Comparison of ENCODE assay signal across 8 cellular contexts in genomic region chr15:69463182-69463756, GRCh38. TPM values are rescaled to one million over a fixed set of nuclear protein-coding genes. Genes with fewer than 3 reads are reported as not detected.
DNase-seq lines count a peak whose midpoint lies in the region; ATAC-seq and TF ChIP-seq lines count a peak whose summit lies in the region.

No MANE protein-coding gene starts in this region.

- TF ChIP-seq RAD21 in neural cell (conservative IDR thresholded peaks at IDR 0.05) = no peak

- no peak for DNase-seq in CD14-positive monocyte (ENCODE audit: low spot score)
- peak; percentile 79 for DNase-seq in NCI-H82 (lab: John Stamatoyannopoulos, UW)
- DNase-seq in effector memory CD4-positive, alpha-beta T cell = no peak
- DNase-seq in H4 (ENCODE audit: low spot score) = no peak
- DNase-seq in GDM1 (lab: John Stamatoyannopoulos, UW) = no peak
- no peak for DNase-seq in GM13977 (ENCODE audit: low spot score)

- peaks cover 21% of the 10 kb centered on the region for H3K4me1 ChIP-seq in effector memory CD4-positive, alpha-beta T cell (ENCODE audit: control insufficient read depth, insufficient read depth, low read length, poor library complexity, severe bottlenecking)

- peak overlapping the region; percentile 59 for H3K9ac ChIP-seq in neural cell (ENCODE audit: low read length)

- in situ Hi-C loops in GM13977 (cut with MboI; ENCODE audit: low pct_unique_long_range_greater_than_20kb, low sequenced_read_pairs, unreplicated experiment) = no loop called here

- no peak for TF ChIP-seq EP300 in neural cell (conservative IDR thresholded peaks at IDR 0.05; ENCODE audit: poor library complexity, severe bottlenecking)

- H3F3A ChIP-seq in neural cell (ENCODE audit: insufficient read depth, low read length, poor library complexity, severe bottlenecking) = no peaks in the 10 kb centered on the region

- no peak overlapping the region for H3K4me2 ChIP-seq in neural cell (ENCODE audit: low read length)

- no peaks in the 10 kb centered on the region for H3K36me3 ChIP-seq in effector memory CD4-positive, alpha-beta T cell (ENCODE audit: control insufficient read depth, insufficient read depth, low read length)
- H3K36me3 ChIP-seq in neural cell (ENCODE audit: insufficient read depth, low read length) = no peaks in the 10 kb centered on the region

- intact Hi-C loops in CD14-positive monocyte (cut with micrococcal nuclease) = loop anchor here in 1 of 2 donors (10.0 kb wide), 1 partner anchor 408 kb away; no protein-coding TSS in a partner anchor

- H3K4me3 Mint-ChIP-seq in CD14-positive monocyte = peak overlapping the region; percentile 90 to 93

- no peaks in the 10 kb centered on the region for H3K79me2 ChIP-seq in neural cell (replicated peaks; ENCODE audit: insufficient read depth, low read length)

- H3K4me1 Mint-ChIP-seq in CD14-positive monocyte = peaks cover 19% of the 10 kb centered on the region

- H3K9me3 Mint-ChIP-seq in CD14-positive monocyte = no peaks in the 10 kb centered on the region

- peaks cover 0 to 7% (median 0%) of the 10 kb centered on the region in 3 donors for H3K27me3 Mint-ChIP-seq in CD14-positive monocyte (ENCODE audit: low read depth in 3 of 3)

- peak overlapping the region; percentile 75 for H3K27ac ChIP-seq in effector memory CD4-positive, alpha-beta T cell (ENCODE audit: insufficient read depth, low read length, poor library complexity, severe bottlenecking)
- peak overlapping the region; percentile 43 for H3K27ac ChIP-seq in neural cell (ENCODE audit: low read length)

- peaks cover 3 to 8% of the 10 kb centered on the region in 2 donors for H3K36me3 Mint-ChIP-seq in CD14-positive monocyte

- peak overlapping the region; percentile 83 to 95 (median 92) for H3K27ac Mint-ChIP-seq in CD14-positive monocyte

- peak overlapping the region; percentile 61 for H3K4me3 ChIP-seq in effector memory CD4-positive, alpha-beta T cell (ENCODE audit: insufficient read depth, low read depth, low read length, poor library complexity, severe bottlenecking)
- peak overlapping the region; percentile 64 for H3K4me3 ChIP-seq in neural cell (ENCODE audit: low read length)

- no peaks in the 10 kb centered on the region for H3K27me3 ChIP-seq in effector memory CD4-positive, alpha-beta T cell (replicated peaks; ENCODE audit: control insufficient read depth, insufficient read depth, low read length, poor library complexity, severe bottlenecking)
- H3K27me3 ChIP-seq in neural cell (ENCODE audit: insufficient read depth, low read depth, low read length) = no peaks in the 10 kb centered on the region

- ATAC-seq in GM19328 (IDR thresholded peaks at IDR 0.05; ENCODE audit: unreplicated experiment) = no peak

- H3K9me3 ChIP-seq in effector memory CD4-positive, alpha-beta T cell (ENCODE audit: control insufficient read depth, low read length) = no peaks in the 10 kb centered on the region
- no peaks in the 10 kb centered on the region for H3K9me3 ChIP-seq in neural cell (ENCODE audit: low read length)

- no peaks in the 10 kb centered on the region for H4K20me1 ChIP-seq in neural cell (ENCODE audit: insufficient read depth)

- TF ChIP-seq CTCF in CD14-positive monocyte (IDR thresholded peaks at IDR 0.05) (no peak), neural cell (IDR thresholded peaks at IDR 0.05; ENCODE audit: poor library complexity, severe bottlenecking) (no peak), GM13977 (IDR thresholded peaks at IDR 0.05; ENCODE audit: extremely low read depth, insufficient read depth, missing control alignments) (no peak)

- H2AFZ ChIP-seq in neural cell (ENCODE audit: low read depth, low read length) = peak overlapping the region; percentile 82

- no peaks in the 10 kb centered on the region for H3K9me2 ChIP-seq in neural cell (ENCODE audit: insufficient read depth, low read length)

TF ChIP-seq in neural cell, 6 proteins besides CTCF, POLR2A, EP300 and RAD21:
- TF ChIP-seq POLR2AphosphoS5 (IDR thresholded peaks at IDR 0.05) (no peak), MXI1 (conservative IDR thresholded peaks at IDR 0.05; ENCODE audit: poor library complexity, severe bottlenecking) (no peak), EZH2 (IDR thresholded peaks at IDR 0.05; ENCODE audit: borderline replicate concordance, insufficient read depth, low read length, poor library complexity, severe bottlenecking) (no peak), SMC3 (conservative IDR thresholded peaks at IDR 0.05; ENCODE audit: poor library complexity) (no peak), REST (IDR thresholded peaks at IDR 0.05; ENCODE audit: borderline replicate concordance) (no peak), TAF1 (IDR thresholded peaks at IDR 0.05; ENCODE audit: low read depth) (no peak)

RNA-seq across cellular contexts. Expression of gene RPLP1, which starts 10.7 kb away (rescaled TPM):
- polyA plus RNA-seq in CD14-positive monocyte = 1,000 to 10,000 TPM; 1,177 to 1,235 TPM
- polyA plus RNA-seq in neural cell = 37.5 and 41.7 TPM in 2 replicates
- polyA minus RNA-seq in neural cell = 18.5 and 20.5 TPM in 2 replicates
- 93.2 and 187 TPM in 2 replicates for total RNA-seq in H4 (2014; rRNA removed; shearing (Covaris generic))

RNA-seq across cellular contexts. Expression of gene KIF23, which starts 49.1 kb away (rescaled TPM):
- polyA plus RNA-seq in CD14-positive monocyte = 1 to 10 TPM; 1.5 to 8.1 TPM
- polyA plus RNA-seq in neural cell = 1.7 and 2.0 TPM in 2 replicates
- 1.5 and 3.7 TPM in 2 replicates for polyA minus RNA-seq in neural cell
- 45.0 and 67.5 TPM in 2 replicates for total RNA-seq in H4 (2014; rRNA removed; shearing (Covaris generic))

Comparison
In these comparisons a context has a peak if more than half of its experiments do, and no peak if none do; other contexts are left out.
1. RNA of gene RPLP1, which starts 10.7 kb away (polyA plus RNA-seq): 1,177 to 1,235 TPM in CD14-positive monocyte; 37.5 to 41.7 TPM in neural cell; every median in the first group is over 10 times any median in the second.